25 cellular contexts compared by ENCODE assay signal in the genomic region with DNA sequence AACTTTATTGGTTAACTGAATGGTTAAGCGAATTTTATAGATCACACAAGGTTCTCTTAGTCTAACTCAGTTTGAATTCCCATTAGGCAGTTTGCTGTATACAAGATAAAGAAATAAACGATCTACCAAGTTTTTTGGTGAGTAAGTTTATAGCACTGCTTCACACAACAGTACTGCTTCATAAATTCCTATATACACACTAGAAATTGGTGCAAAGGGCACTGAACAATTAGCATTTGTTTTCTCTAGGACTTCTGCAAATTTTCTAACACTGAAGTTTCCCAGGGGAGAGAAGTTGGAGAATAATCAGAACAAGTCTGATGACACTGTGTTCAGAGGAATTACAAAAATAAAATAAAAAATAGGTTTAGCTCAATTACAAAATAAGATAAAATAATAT.
DNase-seq lines count a peak whose midpoint lies in the region; ATAC-seq, FAIRE-seq and TF ChIP-seq lines count a peak whose summit lies in the region.
"Had no signal": no experiment of that assay in that cellular context is flagged by ENCODE, and none has a peak within 500 bp of the region (broad histone marks: within the 10 kb centered on the region; RNA-seq: fewer than 3 reads in every experiment).

No MANE protein-coding gene starts in this region.

- H3K9ac ChIP-seq in HepG2 (ENCODE audit: insufficient read depth, low read depth, low read length) (no peak overlapping the region), PC-3 (ENCODE audit: low read length) (no peak overlapping the region)
- H3K9ac ChIP-seq: BLaER1 had no signal

- H3K4me2 ChIP-seq in HepG2 (ENCODE audit: low read depth, low read length), result no peak overlapping the region
- H3K4me2 ChIP-seq in PC-3 (ENCODE audit: low read length), result 0 out of 2 replicates have a peak overlapping the region, but pooled peaks have one; percentile 39
- H3K4me2 ChIP-seq: BLaER1 had no signal

- H2AFZ ChIP-seq in HepG2 (ENCODE audit: low read length) (no peak overlapping the region), PC-3 (ENCODE audit: low read length) (no peak overlapping the region)

- H3K4me1 ChIP-seq in HepG2 (ENCODE audit: insufficient read depth, low read length), result peaks cover 22% of the 10 kb centered on the region
- no peaks in the 10 kb centered on the region for H3K4me1 ChIP-seq in right lobe of liver
- peaks cover 22% of the 10 kb centered on the region; the same call in 1 of the 2 replicates for H3K4me1 ChIP-seq in PC-3 (ENCODE audit: insufficient read depth, low read length)
- no peaks in the 10 kb centered on the region for H3K4me1 ChIP-seq in upper lobe of left lung
- H3K4me1 ChIP-seq: BLaER1 had no signal

- no peaks in the 10 kb centered on the region for H4K20me1 ChIP-seq in HepG2 (ENCODE audit: insufficient read depth, low read length)
- no peaks in the 10 kb centered on the region for H4K20me1 ChIP-seq in PC-3 (ENCODE audit: low read length)
- H4K20me1 ChIP-seq: BLaER1 had no signal

- no peaks in the 10 kb centered on the region for H3K79me2 ChIP-seq in HepG2 (ENCODE audit: insufficient read depth, low read length)
- H3K79me2 ChIP-seq in PC-3 (ENCODE audit: low read length), result no peaks in the 10 kb centered on the region

- H3K27ac ChIP-seq in HepG2 (ENCODE audit: extremely low read length, insufficient read depth, low read length) (no peak overlapping the region), right lobe of liver (no peak overlapping the region), PC-3 (ENCODE audit: low read length) (peak overlapping the region; percentile 73; the same call in 1 of the 2 replicates), upper lobe of left lung (no peak overlapping the region)
- H3K27ac ChIP-seq: 22Rv1, BLaER1 had no signal

- H3K4me3 ChIP-seq in HepG2 (replicated peaks in 1 of 3; ENCODE audit: insufficient read depth in 1 of 3, low read depth in 2 of 3, low read length in 3 of 3) (no peak overlapping the region), right lobe of liver (no peak overlapping the region), PC-3 (ENCODE audit: low read length) (no peak overlapping the region), upper lobe of left lung (no peak overlapping the region)
- H3K4me3 ChIP-seq: BLaER1, GM12878 had no signal

- H3K36me3 ChIP-seq in HepG2 (replicated peaks in 1 of 2; ENCODE audit: control insufficient read depth in 1 of 2, insufficient read depth in 2 of 2, low read length in 2 of 2) (no peaks in the 10 kb centered on the region), right lobe of liver (no peaks in the 10 kb centered on the region), PC-3 (ENCODE audit: low read depth, low read length) (no peaks in the 10 kb centered on the region), upper lobe of left lung (no peaks in the 10 kb centered on the region)
- H3K36me3 ChIP-seq: BE2C, BLaER1 had no signal

- H3K9me2 ChIP-seq in PC-3 (replicated peaks; ENCODE audit: low read length), result no peaks in the 10 kb centered on the region

- ATAC-seq in HepG2, result no peak
- no peak for ATAC-seq in right lobe of liver
- peak; percentile 36 for ATAC-seq in PC-3
- ATAC-seq in left colon, result peak; percentile 50
- no peak for ATAC-seq in upper lobe of left lung (ENCODE audit: low FRiP score in 2 of 2)
- ATAC-seq in HG02840 (IDR thresholded peaks at IDR 0.05; ENCODE audit: low FRiP score, unreplicated experiment), result no peak
- ATAC-seq: GM12878 had no signal

- TF ChIP-seq POLR2A in HepG2 (IDR thresholded peaks at IDR 0.05; ENCODE audit: insufficient read depth in 1 of 2, low read depth in 2 of 2, low read length in 2 of 2) (no peak), right lobe of liver (IDR thresholded peaks at IDR 0.05) (no peak), upper lobe of left lung (IDR thresholded peaks at IDR 0.05) (no peak)

- H3K9me3 ChIP-seq in HepG2 (ENCODE audit: low read length) (no peaks in the 10 kb centered on the region), right lobe of liver (no peaks in the 10 kb centered on the region), PC-3 (ENCODE audit: low read length) (no peaks in the 10 kb centered on the region), upper lobe of left lung (no peaks in the 10 kb centered on the region)
- H3K9me3 ChIP-seq: BE2C, BLaER1 had no signal

- TF ChIP-seq EP300 in HepG2 (IDR thresholded peaks at IDR 0.05; ENCODE audit: low read depth in 2 of 2, low read length in 2 of 2) (no peak), HepG2 (CRISPR knock-in tag; IDR thresholded peaks at IDR 0.05; ENCODE audit: borderline replicate concordance) (no peak), upper lobe of left lung (IDR thresholded peaks at IDR 0.05) (no peak)

- POLR2A ChIA-PET in HepG2 (lab: Yijun Ruan, JAX), result no interaction called here
- POLR2A ChIA-PET in PC-3 (lab: Charles Lee; ENCODE audit: unreplicated experiment), result no interaction called here

- CTCF ChIA-PET in HepG2 (lab: Yijun Ruan, JAX; ENCODE audit: low intra/inter-chr PET ratio, low total read pairs), result no interaction called here
- CTCF ChIA-PET in PC-3 (lab: Charles Lee), result no interaction called here

- H3K27me3 ChIP-seq in HepG2 (ENCODE audit: control insufficient read depth in 1 of 2, insufficient read depth in 2 of 2, low read length in 2 of 2) (no peaks in the 10 kb centered on the region), right lobe of liver (no peaks in the 10 kb centered on the region), PC-3 (ENCODE audit: low read length) (no peaks in the 10 kb centered on the region), upper lobe of left lung (no peaks in the 10 kb centered on the region)
- H3K27me3 ChIP-seq: BE2C, BLaER1 had no signal

- no peak for FAIRE-seq in HepG2 (lab: Jason Lieb, UNC)
- FAIRE-seq: GM12878, GM12892, GM18507 had no signal

- intact Hi-C loops in HepG2 (cut with micrococcal nuclease; ENCODE audit: unreplicated experiment), result no loop called here
- intact Hi-C loops in right lobe of liver (cut with DNase I), result no loop called here
- intact Hi-C loops in PC-3 (cut with micrococcal nuclease), result loop anchor here (1.0 to 2.0 kb wide), 2 partner anchors 11 to 72 kb away; no protein-coding TSS in a partner anchor
- intact Hi-C loops in left colon (cut with DNase I, micrococcal nuclease), result no loop called here

- TF ChIP-seq RAD21 in HepG2 (CRISPR knock-in tag; IDR thresholded peaks at IDR 0.05), result no peak

- TF ChIP-seq CTCF in HepG2 (CRISPR knock-in tag; IDR thresholded peaks at IDR 0.05) (no peak), right lobe of liver (IDR thresholded peaks at IDR 0.05) (no peak), PC-3 (conservative IDR thresholded peaks at IDR 0.05; ENCODE audit: low read depth, low read length) (no peak), upper lobe of left lung (IDR thresholded peaks at IDR 0.05) (no peak)

- in situ Hi-C loops in HepG2 (cut with HindIII; ENCODE audit: extremely low pct_ligation_motif_present, low pct_unique_long_range_greater_than_20kb), result no loop called here

- BruUV-seq in HepG2 (replicated peaks; lab: Mats Ljungman, UMichigan) (no TSS peak), PC-3 (replicated peaks; lab: Mats Ljungman, UMichigan) (no TSS peak)

- H3F3A ChIP-seq in PC-3 (ENCODE audit: low read length, unreplicated experiment), result no peaks in the 10 kb centered on the region

- 27% methylated on average over 2 of the region's 2 CpGs for WGBS in HepG2 (ENCODE audit: low lambda C conversion rate)
- 32% methylated on average over 2 of the region's 2 CpGs for WGBS in right lobe of liver (ENCODE audit: insufficient coverage, low coverage, low lambda C conversion rate, missing lambda C conversion rate)
- 56 to 64% methylated on average over 2 of the region's 2 CpGs for WGBS in upper lobe of left lung, 2 donors

- DNase-seq in HepG2 (ENCODE audit: low spot score) (no peak), right lobe of liver (no peak), PC-3 (peak; percentile 18), left colon (no peak), upper lobe of left lung (no peak), HuH-7 (ENCODE audit: low spot score) (no peak)
- DNase-seq: ACHN; BE2C; C1 segment of cervical spinal cord; CD4-positive, alpha-beta memory T cell; CD4-positive, CD25-positive, alpha-beta regulatory T cell; CD8-positive, alpha-beta memory T cell; COR-L47; DMS 273 treated with DMSO at 0.1 percent for 48 hours; DMS153; DMS79; DND-41; EL; GDM1 had no signal

TF ChIP-seq in HepG2, 621 proteins besides CTCF, POLR2A, EP300 and RAD21:
- TF ChIP-seq ZNF136 (CRISPR knock-in tag; IDR thresholded peaks at IDR 0.05; ENCODE audit: low read depth) (no peak), DPF2 (CRISPR knock-in tag; IDR thresholded peaks at IDR 0.05; ENCODE audit: borderline replicate concordance, low read depth) (no peak), PPARG (CRISPR knock-in tag; conservative IDR thresholded peaks at IDR 0.05) (peak; percentile 40; the same call in 1 of the 2 replicates)
TF ChIP-seq in HepG2: peak in this region for 1.

Comparison
In these comparisons a context has a peak if more than half of its experiments do, and no peak if none do; other contexts are left out.
1. ATAC-seq: peak in PC-3 (single experiment) and left colon (single experiment); none in HepG2 (single experiment), right lobe of liver (0 of 4), upper lobe of left lung (0 of 2) and HG02840 (single experiment).